8 cellular contexts compared by ENCODE assay signal in the genomic region with DNA sequence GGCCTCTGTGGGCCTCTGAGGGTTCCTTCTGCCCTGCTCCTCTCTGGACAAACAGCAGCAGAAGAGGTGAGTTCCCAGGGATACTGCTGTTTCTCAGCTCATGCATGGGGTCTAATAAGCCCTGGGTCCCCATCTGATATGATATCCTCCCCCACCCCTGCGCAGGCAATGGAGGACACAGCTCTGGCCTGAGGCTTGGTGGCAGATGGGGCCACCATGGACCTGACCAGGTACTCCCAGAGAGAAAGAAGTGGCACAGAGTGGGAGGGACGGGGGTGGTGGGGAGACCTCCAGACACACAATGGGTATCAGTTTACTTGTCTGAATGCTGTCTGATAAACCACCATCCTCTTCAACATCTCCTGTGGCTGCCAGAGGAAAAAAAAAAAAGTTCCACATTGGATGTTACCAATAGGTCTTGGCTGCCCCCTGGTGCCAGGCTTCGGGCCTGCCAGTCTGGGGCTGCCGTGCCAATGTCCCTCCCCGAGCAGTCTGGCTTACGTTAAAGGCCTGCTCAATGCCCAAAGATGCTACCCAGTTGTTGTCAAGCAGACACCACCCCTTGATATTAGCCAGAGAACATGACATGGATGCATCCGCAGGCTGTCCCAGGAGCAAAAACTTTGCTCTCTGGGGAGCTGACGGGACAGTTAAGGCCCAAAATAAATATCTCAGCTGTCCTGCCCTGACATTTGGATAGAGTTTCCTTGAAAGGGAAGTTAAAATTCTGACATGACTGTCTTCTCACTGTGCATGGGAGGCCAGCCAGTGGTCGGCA. TPM values are rescaled to one million over a fixed set of nuclear protein-coding genes. Genes with fewer than 3 reads are reported as not detected.
DNase-seq lines count a peak whose midpoint lies in the region; ATAC-seq and TF ChIP-seq lines count a peak whose summit lies in the region.

No MANE protein-coding gene starts in this region.

- peak; percentile 69 for TF ChIP-seq CTCF in natural killer cell (IDR thresholded peaks at IDR 0.05)

- intact Hi-C loops in natural killer cell (cut with micrococcal nuclease): loop anchor here (1.0 to 10.0 kb wide), 5 partner anchors 120 to 719 kb away; no protein-coding TSS in a partner anchor

- peaks cover 3% of the 10 kb centered on the region for H3K4me1 ChIP-seq in NT2/D1 (ENCODE audit: insufficient read depth, insufficient read length)

- H3K36me3 ChIP-seq in NT2/D1 (ENCODE audit: insufficient read depth, insufficient read length, low read length): no peaks in the 10 kb centered on the region

- no peak overlapping the region for H3K9ac ChIP-seq in NT2/D1 (ENCODE audit: insufficient read length, low read depth)

- no peaks in the 10 kb centered on the region for H3K36me3 Mint-ChIP-seq in natural killer cell
- no peaks in the 10 kb centered on the region for H3K36me3 Mint-ChIP-seq in stimulated activated memory B cell treated with anti-CD40 and anti-IgM and Interleukin-4, amounts not matched to agents 10 μg/mL and 1 μg/mL and 100 μg/mL, for 72 hours

- H3K4me3 Mint-ChIP-seq in natural killer cell: no peak overlapping the region
- H3K4me3 Mint-ChIP-seq in stimulated activated memory B cell treated with anti-CD40 and anti-IgM and Interleukin-4, amounts not matched to agents 10 μg/mL and 1 μg/mL and 100 μg/mL, for 72 hours: no peak overlapping the region

- no peaks in the 10 kb centered on the region for H3K27me3 Mint-ChIP-seq in natural killer cell (ENCODE audit: low read depth in 2 of 2)
- H3K27me3 Mint-ChIP-seq in stimulated activated memory B cell treated with anti-CD40 and anti-IgM and Interleukin-4, amounts not matched to agents 10 μg/mL and 1 μg/mL and 100 μg/mL, for 72 hours: peaks cover 29% of the 10 kb centered on the region

- no peaks in the 10 kb centered on the region for H3K4me1 Mint-ChIP-seq in natural killer cell
- peaks cover 6% of the 10 kb centered on the region for H3K4me1 Mint-ChIP-seq in stimulated activated memory B cell treated with anti-CD40 and anti-IgM and Interleukin-4, amounts not matched to agents 10 μg/mL and 1 μg/mL and 100 μg/mL, for 72 hours

- H3K27ac Mint-ChIP-seq in natural killer cell: no peak overlapping the region
- peak overlapping the region; percentile 23 for H3K27ac Mint-ChIP-seq in stimulated activated memory B cell treated with anti-CD40 and anti-IgM and Interleukin-4, amounts not matched to agents 10 μg/mL and 1 μg/mL and 100 μg/mL, for 72 hours

- TF ChIP-seq POLR2A in erythroblast (IDR thresholded peaks at IDR 0.05; ENCODE audit: low read length): no peak

- H3K4me3 ChIP-seq in Jurkat, Clone E6-1 (ENCODE audit: low read length): no peak overlapping the region
- no peak overlapping the region for H3K4me3 ChIP-seq in NT2/D1 (ENCODE audit: insufficient read length, low read depth)

- peaks cover 4% of the 10 kb centered on the region for H3K27me3 ChIP-seq in NT2/D1 (ENCODE audit: insufficient read depth, insufficient read length)

- H3K9me3 ChIP-seq in NT2/D1 (ENCODE audit: insufficient read depth, low read length): no peaks in the 10 kb centered on the region

- no peaks in the 10 kb centered on the region for H3K9me3 Mint-ChIP-seq in natural killer cell
- no peaks in the 10 kb centered on the region for H3K9me3 Mint-ChIP-seq in stimulated activated memory B cell treated with anti-CD40 and anti-IgM and Interleukin-4, amounts not matched to agents 10 μg/mL and 1 μg/mL and 100 μg/mL, for 72 hours

- DNase-seq in AG08395 (ENCODE audit: low spot score) (peak; percentile 86), NT2/D1 (ENCODE audit: low read depth, low spot score) (peak; percentile 30), activated T-cell treated with anti-CD3 and anti-CD28 coated beads for 24 hours (ENCODE audit: low read depth) (peak; percentile 72), erythroblast (lab: John Stamatoyannopoulos, UW) (peak; percentile 48 to 61), natural killer cell (peak; percentile 61)
- peak; percentile 69 for DNase-seq in Jurkat, Clone E6-1 (ENCODE audit: low read depth, low spot score)

- ATAC-seq in GM19023 (IDR thresholded peaks at IDR 0.05; ENCODE audit: unreplicated experiment) (peak; percentile 49), natural killer cell (peak; percentile 55 to 85 (median 79))
- peak; percentile 79 for ATAC-seq in stimulated activated memory B cell treated with anti-CD40 and anti-IgM and Interleukin-4, amounts not matched to agents 10 μg/mL and 1 μg/mL and 100 μg/mL, for 72 hours

RNA-seq across cellular contexts. Expression of gene ABCC8, which starts 27.9 kb away (rescaled TPM):
- polyA plus RNA-seq in Jurkat, Clone E6-1 (2012; ENCODE audit: insufficient read depth, insufficient read length): not detected
- not detected for total RNA-seq in natural killer cell

RNA-seq across cellular contexts. Expression of gene USH1C, which starts 39.7 kb away (rescaled TPM):
- polyA plus RNA-seq in Jurkat, Clone E6-1 (2012; ENCODE audit: insufficient read depth, insufficient read length): not detected
- total RNA-seq in natural killer cell: not detected

RNA-seq across cellular contexts. Expression of gene OTOG, which starts 42.5 kb away (rescaled TPM):
- not detected for polyA plus RNA-seq in Jurkat, Clone E6-1 (2012; ENCODE audit: insufficient read depth, insufficient read length)
- not detected for total RNA-seq in natural killer cell

Comparison
In these comparisons a context has a peak if more than half of its experiments do, and no peak if none do; other contexts are left out.
1. DNase-seq: peak in every context shown above with its lines; median percentile 86 in AG08395; 72 in activated T-cell treated with anti-CD3 and anti-CD28 coated beads for 24 hours; 69 in Jurkat, Clone E6-1; 61 in natural killer cell; 54 in erythroblast; 30 in NT2/D1.